In the genomic region with DNA sequence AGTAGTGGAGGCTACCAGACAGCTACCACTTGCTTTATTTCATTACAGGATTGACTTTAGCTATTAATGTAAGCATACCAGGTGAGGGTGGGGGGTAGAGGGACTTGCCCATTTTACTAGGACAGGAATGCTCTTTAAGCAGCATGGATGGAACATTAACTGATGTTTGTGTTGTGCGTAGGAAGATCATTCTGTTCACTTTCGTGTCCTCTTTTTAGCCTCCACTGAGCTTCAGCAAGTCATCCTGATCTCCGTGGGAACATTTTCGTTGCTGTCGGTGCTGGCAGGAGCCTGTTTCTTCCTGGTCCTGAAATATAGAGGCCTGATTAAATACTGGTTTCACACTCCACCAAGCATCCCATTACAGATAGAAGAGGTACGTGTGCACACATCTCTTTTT, we compare ENCODE assay signal across 20 cellular contexts. TPM values are rescaled to one million over a fixed set of nuclear protein-coding genes. Genes with fewer than 3 reads are reported as not detected.
DNase-seq lines count a peak whose midpoint lies in the region; ATAC-seq and FAIRE-seq lines count a peak whose summit lies in the region.
"Had no signal": no experiment of that assay in that cellular context is flagged by ENCODE, and none has a peak within 500 bp of the region (broad histone marks: within the 10 kb centered on the region; RNA-seq: fewer than 3 reads in every experiment).

No MANE protein-coding gene starts in this region.

- H3K9me3 ChIP-seq in BLaER1 treated with 17β-estradiol and CSF1 and Interleukin-3, amounts not matched to agents 10 nM and 100 nM (replicated peaks in 1 of 11): no peaks in the 10 kb centered on the region
- H3K9me3 ChIP-seq: gastrocnemius medialis had no signal

- H3K27ac ChIP-seq in BLaER1 treated with 17β-estradiol and CSF1 and Interleukin-3, amounts not matched to agents 10 nM and 100 nM: peak overlapping the region in 10 of 11 experiments; percentile 20 to 91 (median 81); a peak in 17 of 22 replicates
- peak overlapping the region; percentile 13 for H3K27ac ChIP-seq in cingulate gyrus (ENCODE audit: low read depth, low read length)
- H3K27ac ChIP-seq: HL-60 had no signal

- H3K27me3 ChIP-seq in BLaER1 treated with 17β-estradiol and CSF1 and Interleukin-3, amounts not matched to agents 10 nM and 100 nM: no peaks in the 10 kb centered on the region
- H3K27me3 ChIP-seq: gastrocnemius medialis had no signal

- H3K9ac ChIP-seq in BLaER1 treated with 17β-estradiol and CSF1 and Interleukin-3, amounts not matched to agents 10 nM and 100 nM: peak overlapping the region in 6 of 11 experiments; percentile 18 to 58 (median 40); a peak in 4 of 22 replicates

- DNase-seq in occipital lobe (lab: John Stamatoyannopoulos, UW) (peak; percentile 10), SKM-1 treated with dmso at 0.1 percent for 144 hours (lab: John Stamatoyannopoulos, UW; ENCODE audit: unreplicated experiment) (no peak), DMS153 (lab: John Stamatoyannopoulos, UW) (no peak), urothelium cell line (ENCODE audit: low spot score) (no peak)
- DNase-seq: activated CD4-positive, alpha-beta T cell treated with anti-CD3 and anti-CD28 coated beads, Interleukin-2, amount 50 U/mL, for 4 hours; activated gamma-delta T cell; central memory CD4-positive, alpha-beta T cell; DMS79 treated with DMSO at 0.1 percent for 48 hours; gastrocnemius medialis; hippocampal formation; left ventricle myocardium superior; NCI-H510A had no signal

- peaks cover 54 to 100% (median 92%) of the 10 kb centered on the region in 10 experiments for H3K4me1 ChIP-seq in BLaER1 treated with 17β-estradiol and CSF1 and Interleukin-3, amounts not matched to agents 10 nM and 100 nM

- peaks cover 0 to 92% (median 7%) of the 10 kb centered on the region in 11 experiments; a peak in 11 of 22 replicates for H4K20me1 ChIP-seq in BLaER1 treated with 17β-estradiol and CSF1 and Interleukin-3, amounts not matched to agents 10 nM and 100 nM

- H3K36me3 ChIP-seq in BLaER1 treated with 17β-estradiol and CSF1 and Interleukin-3, amounts not matched to agents 10 nM and 100 nM: peaks cover 92 to 99% (median 95%) of the 10 kb centered on the region in 11 experiments

- FAIRE-seq in urothelium cell line (lab: Jason Lieb, UNC): no peak
- FAIRE-seq: HepG2, RCC 7860 had no signal

- peak overlapping the region in 10 of 11 experiments; percentile 48 to 96 (median 91); a peak in 19 of 22 replicates for H3K4me2 ChIP-seq in BLaER1 treated with 17β-estradiol and CSF1 and Interleukin-3, amounts not matched to agents 10 nM and 100 nM

- peak overlapping the region in 4 of 10 experiments; percentile 24 to 38 (median 32); a peak in 4 of 20 replicates for H3K4me3 ChIP-seq in BLaER1 treated with 17β-estradiol and CSF1 and Interleukin-3, amounts not matched to agents 10 nM and 100 nM
- H3K4me3 ChIP-seq: gastrocnemius medialis had no signal

- ATAC-seq in GM18511 (IDR thresholded peaks at IDR 0.05; ENCODE audit: unreplicated experiment) (peak; percentile 31), GM18519 (IDR thresholded peaks at IDR 0.05; ENCODE audit: low FRiP score, unreplicated experiment) (no peak)
- ATAC-seq: gastrocnemius medialis, HepG2, left ventricle myocardium superior had no signal

RNA-seq across cellular contexts. Expression of gene IFNGR2, which starts 29.3 kb away (rescaled TPM):
- total RNA-seq in occipital lobe: 57.1 TPM

RNA-seq across cellular contexts. Expression of gene TMEM50B, which starts 47.3 kb away (rescaled TPM):
- 54.1 TPM for total RNA-seq in occipital lobe

RNA-seq across cellular contexts. Expression of gene DNAJC28, which starts 59.0 kb away (rescaled TPM):
- 6.4 TPM for total RNA-seq in occipital lobe
- total RNA-seq: mononuclear cell had no signal
